In genomic region chr10:68288680-68289079, GRCh38 we compare ENCODE assay signal across 28 cellular contexts. TPM values are rescaled to one million over a fixed set of nuclear protein-coding genes. Genes with fewer than 3 reads are reported as not detected.
"Had no signal": no experiment of that assay in that cellular context is flagged by ENCODE, and none has a peak within 500 bp of the region (broad histone marks: within the 10 kb centered on the region; RNA-seq: fewer than 3 reads in every experiment).

No MANE protein-coding gene starts in this region.

- H3K4me1 ChIP-seq: left lung, lower lobe of right lung, right atrium auricular region, stomach, tibial artery, upper lobe of right lung had no signal

- H3K4me3 ChIP-seq: left lung, lower lobe of right lung, ovary, right atrium auricular region, skin epidermis, stomach, thoracic aorta, tibial artery, upper lobe of right lung had no signal

- ATAC-seq: left cardiac atrium; left lung; lower lobe of right lung; natural killer cell; sciatic nerve; stimulated activated naive B cell treated with anti-CD40 and anti-IgM and Interleukin-4, amounts not matched to agents 10 μg/mL and 1 μg/mL and 100 μg/mL, for 72 hours; stimulated activated naive CD8-positive, alpha-beta T cell treated with anti-CD3 and anti-CD28 coated beads, Interleukin-15, Interleukin-2, amounts not matched to agents 100 U/mL and 50 U/mL, for 24 hours; upper lobe of right lung had no signal

- H3K27ac ChIP-seq: left lung, lower lobe of right lung, ovary, right atrium auricular region, skin epidermis, stomach, thoracic aorta, tibial artery, upper lobe of right lung had no signal

- H3K36me3 ChIP-seq: left lung, lower lobe of right lung, ovary, right atrium auricular region, thoracic aorta, upper lobe of right lung had no signal

- DNase-seq: hippocampal formation; kidney glomerular epithelial cell; left cardiac atrium; left lung; lower lobe of right lung; mammary epithelial cell; mesendoderm; naive B cell; natural killer cell; ovary; stimulated activated CD4-positive, alpha-beta T cell treated with anti-CD3 and anti-CD28 coated beads, Interleukin-12 subunit alpha, Interleukin-12 subunit beta, amount 100 ng/mL, for 4 hours; stimulated activated CD4-positive, alpha-beta T cell treated with anti-CD3 and anti-CD28 coated beads, Interleukin-15, amount 100 ng/mL, for 24 hours; stimulated activated CD4-positive, alpha-beta T cell treated with anti-CD3 and anti-CD28 coated beads, Interleukin-2, amount 100 ng/mL, for 24 hours; stimulated activated CD4-positive, alpha-beta T cell treated with anti-CD3 and anti-CD28 coated beads, Interleukin-4, amount 100 ng/mL, for 1 hour; stimulated activated naive B cell treated with anti-CD40 and anti-IgM and Interleukin-4, amounts not matched to agents 10 μg/mL and 1 μg/mL and 100 μg/mL, for 72 hours; stimulated activated naive CD8-positive, alpha-beta T cell treated with anti-CD3 and anti-CD28 coated beads, Interleukin-15, Interleukin-2, amounts not matched to agents 100 U/mL and 50 U/mL, for 24 hours; stomach; tibial artery; trophoblast cell; upper lobe of right lung had no signal

- H3K9me3 ChIP-seq: left lung, lower lobe of right lung, ovary, right atrium auricular region, stomach, thoracic aorta, tibial artery, upper lobe of right lung had no signal

- H3K27me3 ChIP-seq: left lung, ovary, right atrium auricular region, stomach, tibial artery, upper lobe of right lung had no signal

RNA-seq across cellular contexts. Expression of gene ATOH7, which starts 56.8 kb away (rescaled TPM):
- total RNA-seq: left cardiac atrium, left lung, lower lobe of right lung, mammary epithelial cell, mononuclear cell, natural killer cell, omental fat pad, pulmonary artery endothelial cell, right atrium auricular region, stomach, thoracic aorta, upper lobe of right lung had no signal
- polyA plus RNA-seq: keratinocyte had no signal
